9 cellular contexts compared by ENCODE assay signal in the genomic region with DNA sequence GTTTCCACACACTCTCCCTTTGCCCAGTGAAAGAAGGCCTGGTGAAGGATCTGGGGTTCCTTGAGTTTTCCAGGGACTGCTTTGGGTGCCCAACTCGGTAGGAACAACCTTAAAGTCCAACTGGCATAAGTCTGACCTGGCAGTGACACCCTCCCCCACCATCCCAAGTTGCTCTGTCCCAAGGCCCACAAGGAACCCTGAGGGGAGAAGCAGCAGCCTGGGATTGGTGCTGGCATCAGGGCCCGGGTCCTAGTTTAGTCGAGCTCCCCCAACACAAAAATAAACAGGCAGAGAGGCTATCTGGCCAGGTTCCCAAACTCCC. TPM values are rescaled to one million over a fixed set of nuclear protein-coding genes. Genes with fewer than 3 reads are reported as not detected.
DNase-seq lines count a peak whose midpoint lies in the region; ATAC-seq, FAIRE-seq and TF ChIP-seq lines count a peak whose summit lies in the region.
"Had no signal": no experiment of that assay in that cellular context is flagged by ENCODE, and none has a peak within 500 bp of the region (broad histone marks: within the 10 kb centered on the region; RNA-seq: fewer than 3 reads in every experiment).

No MANE protein-coding gene starts in this region.

- no peaks in the 10 kb centered on the region for H3K9me2 ChIP-seq in SK-N-SH

- TF ChIP-seq EP300 in SK-N-SH (IDR thresholded peaks at IDR 0.05; ENCODE audit: borderline replicate concordance in 1 of 2, low read depth in 1 of 2, low read length in 1 of 2), result no peak
- TF ChIP-seq EP300 in suprapubic skin (IDR thresholded peaks at IDR 0.05), result no peak

- peaks cover 16 to 29% of the 10 kb centered on the region in 2 donors for H3K36me3 Mint-ChIP-seq in activated naive CD4-positive, alpha-beta T cell treated with anti-CD3 and anti-CD28 coated beads, Interleukin-2, amount 50 U/mL, for 72 hours

- H3K36me3 ChIP-seq in SK-N-SH (replicated peaks in 1 of 2; ENCODE audit: control insufficient read depth in 1 of 2, insufficient read depth in 2 of 2, low read length in 1 of 2), result peaks cover 11 to 14% of the 10 kb centered on the region in 2 experiments
- peaks cover 8 to 20% of the 10 kb centered on the region in 2 experiments for H3K36me3 ChIP-seq in keratinocyte (ENCODE audit: control insufficient read depth in 2 of 2, extremely low read depth in 1 of 2, insufficient read depth in 2 of 2, low read length in 2 of 2)
- H3K36me3 ChIP-seq in suprapubic skin, result peaks cover 10% of the 10 kb centered on the region

- H3K9ac ChIP-seq in SK-N-SH (peak overlapping the region; percentile 98), keratinocyte (ENCODE audit: control insufficient read depth, extremely low read depth, insufficient read depth, low read length) (peak overlapping the region; percentile 97)

- H2AFZ ChIP-seq in SK-N-SH (ENCODE audit: low read depth), result no peak overlapping the region
- H2AFZ ChIP-seq in keratinocyte (ENCODE audit: control insufficient read depth, low read length), result no peak overlapping the region

- H3K9me3 Mint-ChIP-seq in activated naive CD4-positive, alpha-beta T cell treated with anti-CD3 and anti-CD28 coated beads, Interleukin-2, amount 50 U/mL, for 72 hours, result no peaks in the 10 kb centered on the region

- H3K4me3 ChIP-seq in SK-N-SH (ENCODE audit: low read depth in 2 of 2, low read length in 1 of 2) (peak overlapping the region; percentile 90 to 96), keratinocyte (ENCODE audit: control insufficient read depth in 2 of 3, extremely low read depth in 1 of 3, insufficient read depth in 2 of 3, low read depth in 1 of 3, low read length in 3 of 3) (peak overlapping the region; percentile 85 to 98 (median 87)), suprapubic skin (peak overlapping the region; percentile 97)

- no peaks in the 10 kb centered on the region for H3K27me3 ChIP-seq in SK-N-SH (ENCODE audit: insufficient read depth)
- no peaks in the 10 kb centered on the region for H3K27me3 ChIP-seq in keratinocyte (ENCODE audit: control insufficient read depth, extremely low read depth, insufficient read depth, low read length)
- H3K27me3 ChIP-seq in suprapubic skin, result no peaks in the 10 kb centered on the region

- H4K20me1 ChIP-seq in SK-N-SH (ENCODE audit: insufficient read depth) (peaks cover 51% of the 10 kb centered on the region), keratinocyte (ENCODE audit: control insufficient read depth, extremely low read depth, insufficient read depth, low read length) (peaks cover 29% of the 10 kb centered on the region)

- TF ChIP-seq RAD21 in SK-N-SH (IDR thresholded peaks at IDR 0.05; ENCODE audit: low read length), result no peak

- dilution Hi-C loops in keratinocyte (cut with MboI; ENCODE audit: extremely low pct_ligation_motif_present, low sequenced_read_pairs), result no loop called here

- POLR2A ChIA-PET in SK-N-SH (lab: Yijun Ruan, JAX), result no interaction called here

- H3K9me3 ChIP-seq in SK-N-SH (no peaks in the 10 kb centered on the region), keratinocyte (ENCODE audit: control insufficient read depth, low read depth, low read length) (no peaks in the 10 kb centered on the region), suprapubic skin (no peaks in the 10 kb centered on the region)

- H3K27ac Mint-ChIP-seq in activated naive CD4-positive, alpha-beta T cell treated with anti-CD3 and anti-CD28 coated beads, Interleukin-2, amount 50 U/mL, for 72 hours, result peak overlapping the region; percentile 95 to 97

- H3K79me2 ChIP-seq in SK-N-SH (ENCODE audit: insufficient read depth) (peaks cover 75% of the 10 kb centered on the region), keratinocyte (ENCODE audit: control insufficient read depth, insufficient read depth, low read length) (peaks cover 71% of the 10 kb centered on the region)

- FAIRE-seq in keratinocyte (lab: Jason Lieb, UNC), result no peak

- CTCF ChIA-PET in SK-N-SH (lab: Yijun Ruan, JAX), result interaction anchor here (1.3 to 8.1 kb wide), 6 partner anchors 14 to 283 kb away, joined by 3 to 49 read pairs (median 6); no protein-coding TSS in a partner anchor

- WGBS in SK-N-SH (ENCODE audit: low lambda C conversion rate), result 5% methylated on average over 3 of the region's 3 CpGs
- 6% methylated on average over 2 of the region's 3 CpGs for WGBS in suprapubic skin

- H3K4me1 ChIP-seq in SK-N-SH (ENCODE audit: control insufficient read depth in 1 of 2, insufficient read depth in 2 of 2, low read depth in 1 of 2, low read length in 1 of 2) (peaks cover 17 to 39% of the 10 kb centered on the region in 2 experiments; a peak in 3 of 4 replicates), keratinocyte (ENCODE audit: control insufficient read depth, extremely low read depth, insufficient read depth, low read length) (peaks cover 28% of the 10 kb centered on the region), suprapubic skin (peaks cover 54% of the 10 kb centered on the region)

- peaks cover 3% of the 10 kb centered on the region for H3K9me1 ChIP-seq in keratinocyte (ENCODE audit: control insufficient read depth, extremely low read depth, insufficient read depth, low read length)

- H3K4me2 ChIP-seq in SK-N-SH, result peak overlapping the region; percentile 96
- peak overlapping the region; percentile 84 for H3K4me2 ChIP-seq in keratinocyte (ENCODE audit: control insufficient read depth, extremely low read depth, insufficient read depth, low read depth, low read length)

- peak overlapping the region; percentile 93 to 97; a peak in 2 of 4 replicates for H3K27ac ChIP-seq in SK-N-SH (ENCODE audit: low read depth in 2 of 2, low read length in 1 of 2)
- H3K27ac ChIP-seq in keratinocyte (ENCODE audit: control insufficient read depth, insufficient read depth, low read length), result peak overlapping the region; percentile 94
- peak overlapping the region; percentile 95 for H3K27ac ChIP-seq in suprapubic skin

- H3F3A ChIP-seq in SK-N-SH (replicated peaks; ENCODE audit: insufficient read depth), result peaks cover 9% of the 10 kb centered on the region

- TF ChIP-seq POLR2A in suprapubic skin (IDR thresholded peaks at IDR 0.05), result no peak

- TF ChIP-seq CTCF in SK-N-SH (IDR thresholded peaks at IDR 0.05) (no peak), keratinocyte (optimal IDR thresholded peaks at IDR 0.05 in 1 of 3, IDR thresholded peaks at IDR 0.05 in 1 of 3, conservative IDR thresholded peaks at IDR 0.05 in 1 of 3; ENCODE audit: extremely low read depth in 1 of 3, insufficient read depth in 2 of 3, low read length in 3 of 3) (no peak), suprapubic skin (IDR thresholded peaks at IDR 0.05) (no peak)

- DNase-seq in SK-N-SH (peak; percentile 36), keratinocyte (ENCODE audit: low read depth, low spot score) (no peak), suprapubic skin (ENCODE audit: low spot score in 2 of 2) (no peak), CD1c-positive myeloid dendritic cell (ENCODE audit: extremely low spot score) (no peak), SK-N-DZ (ENCODE audit: low spot score) (no peak), inferior parietal cortex (ENCODE audit: extremely low spot score) (no peak)
- DNase-seq in activated naive CD4-positive, alpha-beta T cell treated with anti-CD3 and anti-CD28 coated beads, Interleukin-2, amount 50 U/mL, for 72 hours (ENCODE audit: low spot score in 2 of 2), result no peak
- DNase-seq: NCI-H2227 treated with DMSO at 0.1 percent for 48 hours had no signal

- ATAC-seq in SK-N-SH treated with all-trans-retinoic acid at 6 μM for 48 hours, result no peak
- ATAC-seq in activated naive CD4-positive, alpha-beta T cell treated with anti-CD3 and anti-CD28 coated beads, Interleukin-2, amount 50 U/mL, for 72 hours, result no peak

RNA-seq across cellular contexts. Expression of a gene that starts 1.6 kb away (rescaled TPM):
- polyA plus RNA-seq in SK-N-SH (2012; rRNA removed) (16.3 and 30.5 TPM in 2 replicates), keratinocyte (9.3 to 12.1 TPM (median 9.8 TPM) in 3 replicates)
- polyA plus RNA-seq in SK-N-SH (2012; cell fraction: cytosol; rRNA removed), result 12.4 and 21.2 TPM in 2 replicates
- polyA plus RNA-seq in SK-N-SH (2012; cell fraction: nucleus; rRNA removed), result 73.8 and 91.4 TPM in 2 replicates
- 100 to 1,000 TPM in 1 of 2 donors, 10 to 100 TPM in 1; 67.7 to 110 TPM for total RNA-seq in activated naive CD4-positive, alpha-beta T cell treated with anti-CD3 and anti-CD28 coated beads, Interleukin-2, amount 50 U/mL, for 72 hours
- polyA plus RNA-seq in keratinocyte (2011; ENCODE audit: low read depth), result 21.7 TPM
- 5.0 and 8.0 TPM in 2 replicates for polyA plus RNA-seq in keratinocyte (2011; cell fraction: cytosol; rRNA removed)
- polyA plus RNA-seq in keratinocyte (2011; cell fraction: nucleus; rRNA removed), result 64.9 and 67.1 TPM in 2 replicates
- 16.3 and 25.6 TPM in 2 replicates for polyA plus RNA-seq in keratinocyte (2012; ENCODE audit: low replicate concordance)
- polyA minus RNA-seq in keratinocyte, result 11.6 to 77.1 TPM (median 36.3 TPM) in 3 replicates
- polyA minus RNA-seq in keratinocyte (2011; cell fraction: cytosol; rRNA and poly(A)+ RNA removed), result 18.6 TPM
- 56.6 and 78.4 TPM in 2 replicates for polyA minus RNA-seq in keratinocyte (2011; cell fraction: nucleus; rRNA and poly(A)+ RNA removed)
- 100 to 1,000 TPM in 2 of 4 donors, 10 to 100 TPM in 2; 88.1 to 121 (median 104) TPM for total RNA-seq in suprapubic skin
- 19.0 and 23.0 TPM in 2 replicates for polyA plus RNA-seq in SK-N-DZ (2014; cell fraction: cytosol; rRNA removed)
- polyA plus RNA-seq in SK-N-DZ (2014; cell fraction: nucleus; rRNA removed), result 28.8 and 36.1 TPM in 2 replicates

RNA-seq across cellular contexts. Expression of a gene that starts 10.8 kb away (rescaled TPM):
- polyA plus RNA-seq in SK-N-SH (2012; rRNA removed) (2.2 and 2.3 TPM in 2 replicates), keratinocyte (0.31 to 0.63 TPM (median 0.51 TPM) in 3 replicates)
- 1.6 and 2.9 TPM in 2 replicates for polyA plus RNA-seq in SK-N-SH (2012; cell fraction: cytosol; rRNA removed)
- 1.4 and 2.4 TPM in 2 replicates for polyA plus RNA-seq in SK-N-SH (2012; cell fraction: nucleus; rRNA removed)
- 10 to 100 TPM; 12.7 to 19.7 TPM for total RNA-seq in activated naive CD4-positive, alpha-beta T cell treated with anti-CD3 and anti-CD28 coated beads, Interleukin-2, amount 50 U/mL, for 72 hours
- polyA plus RNA-seq in keratinocyte (2011; ENCODE audit: low read depth), result 0.35 TPM
- 0.30 and 0.44 TPM in 2 replicates for polyA plus RNA-seq in keratinocyte (2011; cell fraction: cytosol; rRNA removed)
- 0.47 and 0.59 TPM in 2 replicates for polyA plus RNA-seq in keratinocyte (2011; cell fraction: nucleus; rRNA removed)
- 0.55 and 0.86 TPM in 2 replicates for polyA plus RNA-seq in keratinocyte (2012; ENCODE audit: low replicate concordance)
- 0.16 to 1.0 TPM (median 0.92 TPM) in 3 replicates for polyA minus RNA-seq in keratinocyte
- polyA minus RNA-seq in keratinocyte (2011; cell fraction: cytosol; rRNA and poly(A)+ RNA removed), result not detected
- not detected in 2 replicates for polyA minus RNA-seq in keratinocyte (2011; cell fraction: nucleus; rRNA and poly(A)+ RNA removed)
- total RNA-seq in suprapubic skin, result 1 to 10 TPM; 1.1 to 3.6 (median 1.6) TPM
- 14.2 and 19.6 TPM in 2 replicates for polyA plus RNA-seq in SK-N-DZ (2014; cell fraction: cytosol; rRNA removed)
- 14.3 and 15.4 TPM in 2 replicates for polyA plus RNA-seq in SK-N-DZ (2014; cell fraction: nucleus; rRNA removed)

RNA-seq across cellular contexts. Expression of a gene that starts 35.6 kb away (rescaled TPM):
- polyA plus RNA-seq in SK-N-SH (2012; rRNA removed) (0.08 and 0.13 TPM in 2 replicates), keratinocyte (not detected in 3 replicates)
- 0.03 and 0.08 TPM in 2 replicates for polyA plus RNA-seq in SK-N-SH (2012; cell fraction: cytosol; rRNA removed)
- polyA plus RNA-seq in SK-N-SH (2012; cell fraction: nucleus; rRNA removed), result 0.12 and 0.14 TPM in 2 replicates
- total RNA-seq in activated naive CD4-positive, alpha-beta T cell treated with anti-CD3 and anti-CD28 coated beads, Interleukin-2, amount 50 U/mL, for 72 hours, result 1 to 10 TPM in 1 of 2 donors, under 1 TPM in 1; 0.19 to 1.0 TPM
- not detected for polyA plus RNA-seq in keratinocyte (2011; ENCODE audit: low read depth)
- polyA plus RNA-seq in keratinocyte (2011; cell fraction: cytosol; rRNA removed), result not detected in 2 replicates
- 0.03 TPM in 1 of 2 replicates, not detected in the other for polyA plus RNA-seq in keratinocyte (2011; cell fraction: nucleus; rRNA removed)
- polyA plus RNA-seq in keratinocyte (2012; ENCODE audit: low replicate concordance), result 0.06 TPM in 1 of 2 replicates, not detected in the other
- polyA minus RNA-seq in keratinocyte, result not detected in 3 replicates
- not detected for polyA minus RNA-seq in keratinocyte (2011; cell fraction: cytosol; rRNA and poly(A)+ RNA removed)
- polyA minus RNA-seq in keratinocyte (2011; cell fraction: nucleus; rRNA and poly(A)+ RNA removed), result not detected in 2 replicates
- under 1 TPM; 0.15 to 0.47 (median 0.42) TPM for total RNA-seq in suprapubic skin
- 0.21 TPM in 1 of 2 replicates, not detected in the other for polyA plus RNA-seq in SK-N-DZ (2014; cell fraction: cytosol; rRNA removed)
- 0.47 and 1.3 TPM in 2 replicates for polyA plus RNA-seq in SK-N-DZ (2014; cell fraction: nucleus; rRNA removed)

RNA-seq across cellular contexts. Expression of a gene that starts 40.4 kb away (rescaled TPM):
- polyA plus RNA-seq in SK-N-SH (2012; rRNA removed), result 75.1 and 113 TPM in 2 replicates
- polyA plus RNA-seq in SK-N-SH (2012; cell fraction: cytosol; rRNA removed), result 90.8 and 99.1 TPM in 2 replicates
- 50.3 and 85.4 TPM in 2 replicates for polyA plus RNA-seq in SK-N-SH (2012; cell fraction: nucleus; rRNA removed)
- 10 to 100 TPM; 52.5 to 58.7 TPM for total RNA-seq in activated naive CD4-positive, alpha-beta T cell treated with anti-CD3 and anti-CD28 coated beads, Interleukin-2, amount 50 U/mL, for 72 hours
- polyA plus RNA-seq in keratinocyte, result 105 to 125 TPM (median 123 TPM) in 3 replicates
- 20.0 TPM for polyA plus RNA-seq in keratinocyte (2011; ENCODE audit: low read depth)
- 88.8 and 167 TPM in 2 replicates for polyA plus RNA-seq in keratinocyte (2011; cell fraction: cytosol; rRNA removed)
- 91.6 and 94.3 TPM in 2 replicates for polyA plus RNA-seq in keratinocyte (2011; cell fraction: nucleus; rRNA removed)
- 66.5 and 73.0 TPM in 2 replicates for polyA plus RNA-seq in keratinocyte (2012; ENCODE audit: low replicate concordance)
- 30.5 to 67.9 TPM (median 65.9 TPM) in 3 replicates for polyA minus RNA-seq in keratinocyte
- 27.0 TPM for polyA minus RNA-seq in keratinocyte (2011; cell fraction: cytosol; rRNA and poly(A)+ RNA removed)
- 20.6 and 31.8 TPM in 2 replicates for polyA minus RNA-seq in keratinocyte (2011; cell fraction: nucleus; rRNA and poly(A)+ RNA removed)
- total RNA-seq in suprapubic skin, result 10 to 100 TPM; 40.0 to 61.4 (median 49.6) TPM
- polyA plus RNA-seq in SK-N-DZ (2014; cell fraction: cytosol; rRNA removed), result 56.8 and 62.7 TPM in 2 replicates
- polyA plus RNA-seq in SK-N-DZ (2014; cell fraction: nucleus; rRNA removed), result 37.3 and 42.8 TPM in 2 replicates

RNA-seq across cellular contexts. Expression of a gene that starts 51.6 kb away (rescaled TPM):
- 43.0 and 61.4 TPM in 2 replicates for polyA plus RNA-seq in SK-N-SH (2012; rRNA removed)
- 21.9 and 25.6 TPM in 2 replicates for polyA plus RNA-seq in SK-N-SH (2012; cell fraction: cytosol; rRNA removed)
- 223 and 317 TPM in 2 replicates for polyA plus RNA-seq in SK-N-SH (2012; cell fraction: nucleus; rRNA removed)
- total RNA-seq in activated naive CD4-positive, alpha-beta T cell treated with anti-CD3 and anti-CD28 coated beads, Interleukin-2, amount 50 U/mL, for 72 hours, result 100 to 1,000 TPM in 1 of 2 donors, 10 to 100 TPM in 1; 64.0 to 134 TPM
- 22.9 to 30.1 TPM (median 28.0 TPM) in 3 replicates for polyA plus RNA-seq in keratinocyte
- 9.5 TPM for polyA plus RNA-seq in keratinocyte (2011; ENCODE audit: low read depth)
- 12.1 and 14.6 TPM in 2 replicates for polyA plus RNA-seq in keratinocyte (2011; cell fraction: cytosol; rRNA removed)
- polyA plus RNA-seq in keratinocyte (2011; cell fraction: nucleus; rRNA removed), result 85.8 and 90.5 TPM in 2 replicates
- 18.5 and 27.8 TPM in 2 replicates for polyA plus RNA-seq in keratinocyte (2012; ENCODE audit: low replicate concordance)
- polyA minus RNA-seq in keratinocyte, result 46.4 to 72.0 TPM (median 51.2 TPM) in 3 replicates
- polyA minus RNA-seq in keratinocyte (2011; cell fraction: cytosol; rRNA and poly(A)+ RNA removed), result 23.4 TPM
- 26.6 and 43.3 TPM in 2 replicates for polyA minus RNA-seq in keratinocyte (2011; cell fraction: nucleus; rRNA and poly(A)+ RNA removed)
- total RNA-seq in suprapubic skin, result 100 to 1,000 TPM in 1 of 4 donors, 10 to 100 TPM in 3; 25.3 to 152 (median 62.3) TPM
- polyA plus RNA-seq in SK-N-DZ (2014; cell fraction: cytosol; rRNA removed), result 39.9 and 61.0 TPM in 2 replicates
- 254 and 255 TPM in 2 replicates for polyA plus RNA-seq in SK-N-DZ (2014; cell fraction: nucleus; rRNA removed)
